In genomic region chr10:50982989-50983388, GRCh38 we compare ENCODE assay signal across 28 cellular contexts.
"Had no signal": no experiment of that assay in that cellular context is flagged by ENCODE, and none has a peak within 500 bp of the region (broad histone marks: within the 10 kb centered on the region; RNA-seq: fewer than 3 reads in every experiment).

No MANE protein-coding gene starts in this region.

- H3K4me1 ChIP-seq: adrenal gland, Peyer's patch, SJCRH30 had no signal

- DNase-seq: activated CD4-positive, alpha-beta memory T cell treated with anti-CD3 and anti-CD28 coated beads, Interleukin-2, amount 10 ng/mL, durations not matched to agents 7 days and 5 days; activated CD4-positive, alpha-beta T cell treated with anti-CD3 and anti-CD28 coated beads, Interleukin-2, amount 50 U/mL, for 1 hour; activated CD4-positive, CD25-positive, alpha-beta regulatory T cell; activated gamma-delta T cell; activated naive CD4-positive, alpha-beta T cell treated with anti-CD3 and anti-CD28 coated beads, Interleukin-2, amount 50 U/mL, for 16 hours; activated naive CD8-positive, alpha-beta T cell treated with anti-CD3 and anti-CD28 coated beads, Interleukin-2, amount 10 ng/mL, durations not matched to agents 7 days and 5 days; activated T-cell treated with anti-CD3 and anti-CD28 coated beads for 4 hours; activated T-cell treated with anti-CD3 and anti-CD28 coated beads, Interleukin-2, amount 50 U/mL, for 48 hours; adrenal gland; anterior cingulate cortex; KG1; NCI-H1092; NCI-H1417; NCI-H1930; NCI-H345; NCI-H510A; NCI-H69; NK-92 treated with Interleukin-12 subunit alpha and Interleukin-12 subunit beta, amount 100 ng/mL, for 24 hours; OCI-M1; Peyer's patch; Right ventricle myocardium superior; SJCRH30; SK-N-SH; T-helper 1 cell had no signal

- H3K4me3 ChIP-seq: adrenal gland, Peyer's patch, SJCRH30 had no signal

- ATAC-seq: activated T-helper 17 cell treated with anti-CD3 and anti-CD28 coated beads, Interleukin-2, amount 50 U/mL, for 72 hours had no signal

- H3K36me3 ChIP-seq: adrenal gland, Peyer's patch, SJCRH30 had no signal

- H3K9ac ChIP-seq: SK-N-SH had no signal

- H3K27me3 ChIP-seq: adrenal gland, Peyer's patch, SJCRH30 had no signal

- H3K4me2 ChIP-seq: SK-N-SH had no signal

- H3K27ac Mint-ChIP-seq: activated CD4-positive, alpha-beta memory T cell treated with anti-CD3 and anti-CD28 coated beads, Interleukin-2, amount 10 ng/mL, durations not matched to agents 7 days and 5 days; activated naive CD8-positive, alpha-beta T cell treated with anti-CD3 and anti-CD28 coated beads, Interleukin-2, amount 10 ng/mL, durations not matched to agents 7 days and 5 days; activated T-helper 17 cell treated with anti-CD3 and anti-CD28 coated beads, Interleukin-2, amount 50 U/mL, for 72 hours had no signal

- H3K4me1 Mint-ChIP-seq: activated CD4-positive, alpha-beta memory T cell treated with anti-CD3 and anti-CD28 coated beads, Interleukin-2, amount 10 ng/mL, durations not matched to agents 7 days and 5 days; activated naive CD8-positive, alpha-beta T cell treated with anti-CD3 and anti-CD28 coated beads, Interleukin-2, amount 10 ng/mL, durations not matched to agents 7 days and 5 days; activated T-helper 17 cell treated with anti-CD3 and anti-CD28 coated beads, Interleukin-2, amount 50 U/mL, for 72 hours; central memory CD8-positive, alpha-beta T cell had no signal

- H3K9me3 Mint-ChIP-seq: activated CD4-positive, alpha-beta memory T cell treated with anti-CD3 and anti-CD28 coated beads, Interleukin-2, amount 10 ng/mL, durations not matched to agents 7 days and 5 days; activated naive CD8-positive, alpha-beta T cell treated with anti-CD3 and anti-CD28 coated beads, Interleukin-2, amount 10 ng/mL, durations not matched to agents 7 days and 5 days; activated T-helper 17 cell treated with anti-CD3 and anti-CD28 coated beads, Interleukin-2, amount 50 U/mL, for 72 hours; central memory CD8-positive, alpha-beta T cell had no signal

- H3K27ac ChIP-seq: adrenal gland, Peyer's patch, RWPE1, SJCRH30, VCaP had no signal

- H3K4me3 Mint-ChIP-seq: activated CD4-positive, alpha-beta memory T cell treated with anti-CD3 and anti-CD28 coated beads, Interleukin-2, amount 10 ng/mL, durations not matched to agents 7 days and 5 days; activated naive CD8-positive, alpha-beta T cell treated with anti-CD3 and anti-CD28 coated beads, Interleukin-2, amount 10 ng/mL, durations not matched to agents 7 days and 5 days; activated T-helper 17 cell treated with anti-CD3 and anti-CD28 coated beads, Interleukin-2, amount 50 U/mL, for 72 hours; central memory CD8-positive, alpha-beta T cell had no signal

- H3K9me3 ChIP-seq: adrenal gland, Peyer's patch, SJCRH30, SK-N-SH had no signal

- H3K36me3 Mint-ChIP-seq: activated naive CD8-positive, alpha-beta T cell treated with anti-CD3 and anti-CD28 coated beads, Interleukin-2, amount 10 ng/mL, durations not matched to agents 7 days and 5 days had no signal
